Comparison of ENCODE assay signal across 1 cellular context in genomic region chr3:78605178-78605577, GRCh38.
TF ChIP-seq lines count a peak whose summit lies in the region.

No MANE protein-coding gene starts in this region.

TF ChIP-seq in HepG2, 621 proteins besides CTCF, POLR2A, EP300 and RAD21 (continued from another document):
- TF ChIP-seq ZNF646 (CRISPR knock-in tag; IDR thresholded peaks at IDR 0.05) (no peak), ZNF609 (CRISPR knock-in tag; IDR thresholded peaks at IDR 0.05; ENCODE audit: borderline replicate concordance) (no peak), ZNF460 (CRISPR knock-in tag; IDR thresholded peaks at IDR 0.05; ENCODE audit: borderline replicate concordance) (no peak), BRCA1 (CRISPR knock-in tag; IDR thresholded peaks at IDR 0.05) (no peak), ZNF292 (CRISPR knock-in tag; IDR thresholded peaks at IDR 0.05; ENCODE audit: borderline replicate concordance, low read depth) (no peak), ZNF512 (CRISPR knock-in tag; IDR thresholded peaks at IDR 0.05) (no peak)
